ENCODE assay signal across 1 cellular context in the genomic region with DNA sequence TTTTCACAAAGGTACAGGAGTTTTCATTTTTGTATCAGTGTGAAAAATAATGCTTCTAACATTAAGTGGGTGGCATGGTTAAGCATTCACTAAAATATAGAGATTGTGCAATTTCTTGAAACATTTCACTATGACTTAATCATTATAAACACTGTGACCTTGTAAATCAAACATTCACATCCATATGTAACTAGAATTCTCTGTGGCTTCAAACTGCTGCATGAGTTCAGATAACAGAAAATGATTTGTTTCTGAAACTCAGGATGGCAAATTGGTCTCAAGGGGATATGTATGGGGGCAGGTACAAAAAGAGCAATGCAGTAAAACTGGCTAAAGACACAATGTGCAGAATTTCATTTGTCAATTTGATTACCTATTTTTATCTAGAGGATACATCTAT.
TF ChIP-seq lines count a peak whose summit lies in the region.

No MANE protein-coding gene starts in this region.

TF ChIP-seq in IMR-90, 13 proteins besides CTCF, POLR2A, EP300 and RAD21:
- peak; percentile 99 for TF ChIP-seq CEBPB (IDR thresholded peaks at IDR 0.05; ENCODE audit: low read depth, low read length)
- TF ChIP-seq SMC3 (IDR thresholded peaks at IDR 0.05; ENCODE audit: low read depth, low read length), result no peak
